Comparison of ENCODE assay signal across 1 cellular context in the genomic region with DNA sequence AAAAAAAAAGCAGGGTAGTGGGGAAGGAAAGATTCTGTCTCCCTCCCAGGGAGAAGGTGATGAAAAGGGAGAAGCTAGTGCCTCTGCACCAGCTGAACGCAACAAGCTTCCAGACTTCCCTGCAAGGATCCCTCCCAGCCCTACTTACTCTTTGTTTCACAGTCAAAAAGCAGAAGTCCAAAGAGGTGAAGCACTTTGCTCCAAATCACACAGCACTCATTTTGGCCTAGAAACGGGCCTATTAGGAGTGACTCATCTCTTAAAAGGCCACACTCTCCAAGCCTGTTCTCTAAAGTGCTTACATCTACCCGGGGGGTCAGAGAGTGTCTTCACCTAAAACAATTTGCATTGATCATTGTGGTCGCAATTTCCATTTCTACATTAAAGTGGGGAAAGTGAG.
TF ChIP-seq lines count a peak whose summit lies in the region.

No MANE protein-coding gene starts in this region.

TF ChIP-seq in GM12878, 131 proteins besides CTCF, POLR2A, EP300 and RAD21:
- TF ChIP-seq, protein P1, sequence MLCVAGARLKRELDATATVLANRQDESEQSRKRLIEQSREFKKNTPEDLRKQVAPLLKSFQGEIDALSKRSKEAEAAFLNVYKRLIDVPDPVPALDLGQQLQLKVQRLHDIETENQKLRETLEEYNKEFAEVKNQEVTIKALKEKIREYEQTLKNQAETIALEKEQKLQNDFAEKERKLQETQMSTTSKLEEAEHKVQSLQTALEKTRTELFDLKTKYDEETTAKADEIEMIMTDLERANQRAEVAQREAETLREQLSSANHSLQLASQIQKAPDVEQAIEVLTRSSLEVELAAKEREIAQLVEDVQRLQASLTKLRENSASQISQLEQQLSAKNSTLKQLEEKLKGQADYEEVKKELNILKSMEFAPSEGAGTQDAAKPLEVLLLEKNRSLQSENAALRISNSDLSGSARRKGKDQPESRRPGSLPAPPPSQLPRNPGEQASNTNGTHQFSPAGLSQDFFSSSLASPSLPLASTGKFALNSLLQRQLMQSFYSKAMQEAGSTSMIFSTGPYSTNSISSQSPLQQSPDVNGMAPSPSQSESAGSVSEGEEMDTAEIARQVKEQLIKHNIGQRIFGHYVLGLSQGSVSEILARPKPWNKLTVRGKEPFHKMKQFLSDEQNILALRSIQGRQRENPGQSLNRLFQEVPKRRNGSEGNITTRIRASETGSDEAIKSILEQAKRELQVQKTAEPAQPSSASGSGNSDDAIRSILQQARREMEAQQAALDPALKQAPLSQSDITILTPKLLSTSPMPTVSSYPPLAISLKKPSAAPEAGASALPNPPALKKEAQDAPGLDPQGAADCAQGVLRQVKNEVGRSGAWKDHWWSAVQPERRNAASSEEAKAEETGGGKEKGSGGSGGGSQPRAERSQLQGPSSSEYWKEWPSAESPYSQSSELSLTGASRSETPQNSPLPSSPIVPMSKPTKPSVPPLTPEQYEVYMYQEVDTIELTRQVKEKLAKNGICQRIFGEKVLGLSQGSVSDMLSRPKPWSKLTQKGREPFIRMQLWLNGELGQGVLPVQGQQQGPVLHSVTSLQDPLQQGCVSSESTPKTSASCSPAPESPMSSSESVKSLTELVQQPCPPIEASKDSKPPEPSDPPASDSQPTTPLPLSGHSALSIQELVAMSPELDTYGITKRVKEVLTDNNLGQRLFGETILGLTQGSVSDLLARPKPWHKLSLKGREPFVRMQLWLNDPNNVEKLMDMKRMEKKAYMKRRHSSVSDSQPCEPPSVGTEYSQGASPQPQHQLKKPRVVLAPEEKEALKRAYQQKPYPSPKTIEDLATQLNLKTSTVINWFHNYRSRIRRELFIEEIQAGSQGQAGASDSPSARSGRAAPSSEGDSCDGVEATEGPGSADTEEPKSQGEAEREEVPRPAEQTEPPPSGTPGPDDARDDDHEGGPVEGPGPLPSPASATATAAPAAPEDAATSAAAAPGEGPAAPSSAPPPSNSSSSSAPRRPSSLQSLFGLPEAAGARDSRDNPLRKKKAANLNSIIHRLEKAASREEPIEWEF (IDR thresholded peaks at IDR 0.05; ENCODE audit: insufficient replicate concordance, low read depth, low read length): no peak
- TF ChIP-seq, protein P2, sequence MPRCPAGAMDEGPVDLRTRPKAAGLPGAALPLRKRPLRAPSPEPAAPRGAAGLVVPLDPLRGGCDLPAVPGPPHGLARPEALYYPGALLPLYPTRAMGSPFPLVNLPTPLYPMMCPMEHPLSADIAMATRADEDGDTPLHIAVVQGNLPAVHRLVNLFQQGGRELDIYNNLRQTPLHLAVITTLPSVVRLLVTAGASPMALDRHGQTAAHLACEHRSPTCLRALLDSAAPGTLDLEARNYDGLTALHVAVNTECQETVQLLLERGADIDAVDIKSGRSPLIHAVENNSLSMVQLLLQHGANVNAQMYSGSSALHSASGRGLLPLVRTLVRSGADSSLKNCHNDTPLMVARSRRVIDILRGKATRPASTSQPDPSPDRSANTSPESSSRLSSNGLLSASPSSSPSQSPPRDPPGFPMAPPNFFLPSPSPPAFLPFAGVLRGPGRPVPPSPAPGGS (IDR thresholded peaks at IDR 0.05; ENCODE audit: borderline replicate concordance, insufficient read depth, low read depth, low read length, poor library complexity, severe bottlenecking): no peak
- TF ChIP-seq SPI1 (IDR thresholded peaks at IDR 0.05; ENCODE audit: borderline replicate concordance, insufficient read depth, low read depth, low read length) (peak; percentile 85; the same call in 1 of the 2 replicates), CHD2 (IDR thresholded peaks at IDR 0.05; ENCODE audit: borderline replicate concordance, low read depth, low read length) (no peak), TAF1 (IDR thresholded peaks at IDR 0.05; ENCODE audit: borderline replicate concordance, low read depth, low read length) (no peak), IKZF2 (IDR thresholded peaks at IDR 0.05) (peak in 1 of 2 experiments; percentile 14; a peak in 1 of 4 replicates), ETV6 (conservative IDR thresholded peaks at IDR 0.05 in 1 of 2, IDR thresholded peaks at IDR 0.05 in 1 of 2; ENCODE audit: borderline replicate concordance in 1 of 2, low read depth in 1 of 2) (no peak), STAT1 (conservative IDR thresholded peaks at IDR 0.05) (no peak), TCF3 (IDR thresholded peaks at IDR 0.05; ENCODE audit: borderline replicate concordance, insufficient read depth, low read depth, low read length) (no peak), CBX5 (IDR thresholded peaks at IDR 0.05; ENCODE audit: low read depth) (no peak), ZBED1 (IDR thresholded peaks at IDR 0.05; ENCODE audit: borderline replicate concordance) (no peak)
TF ChIP-seq in GM12878: peak in this region for 2.
